In genomic region chr16:964696-965395, GRCh38 we compare ENCODE assay signal across 9 cellular contexts. TPM values are rescaled to one million over a fixed set of nuclear protein-coding genes. Genes with fewer than 3 reads are reported as not detected.
A peak's percentile ranks its signal among the peaks of the same experiment; 100 is the strongest.
DNase-seq lines count a peak whose midpoint lies in the region; ATAC-seq, FAIRE-seq and TF ChIP-seq lines count a peak whose summit lies in the region.
"Had no signal": no experiment of that assay in that cellular context is flagged by ENCODE, and none has a peak within 500 bp of the region (broad histone marks: within the 10 kb centered on the region; RNA-seq: fewer than 3 reads in every experiment).

No MANE protein-coding gene starts in this region.

- H3K4me1 ChIP-seq in endothelial cell of umbilical vein (ENCODE audit: control insufficient read depth, extremely low read depth, insufficient read depth, low read length) (peaks cover 15% of the 10 kb centered on the region), esophagus squamous epithelium (peaks cover 6 to 15% (median 6%) of the 10 kb centered on the region in 3 donors)

- no peak overlapping the region for H3K9ac ChIP-seq in endothelial cell of umbilical vein (replicated peaks; ENCODE audit: extremely low read depth, insufficient read depth, low read length)

- no peaks in the 10 kb centered on the region for H3K9me1 ChIP-seq in endothelial cell of umbilical vein (replicated peaks; ENCODE audit: control insufficient read depth, extremely low read depth, insufficient read depth, low read length)

- dilution Hi-C loops in endothelial cell of umbilical vein (cut with MboI; ENCODE audit: extremely low pct_ligation_motif_present, low sequenced_read_pairs): no loop called here

- H3K27ac ChIP-seq in endothelial cell of umbilical vein (ENCODE audit: insufficient read depth, low read depth, low read length): no peak overlapping the region
- H3K27ac ChIP-seq in esophagus squamous epithelium: no peak overlapping the region

- 93 to 95% methylated on average over 19 to 32 of the region's 36 CpGs for WGBS in esophagus squamous epithelium, 2 donors

- H3K4me2 ChIP-seq in endothelial cell of umbilical vein (ENCODE audit: insufficient read depth, low read length): peak overlapping the region; percentile 57

- H3K79me2 ChIP-seq in endothelial cell of umbilical vein (ENCODE audit: control insufficient read depth, insufficient read depth, low read length): no peaks in the 10 kb centered on the region

- POLR2A ChIA-PET in endothelial cell of umbilical vein (lab: Charles Lee): no interaction called here

- H3K36me3 ChIP-seq in endothelial cell of umbilical vein (ENCODE audit: control insufficient read depth in 2 of 2, extremely low read depth in 1 of 2, insufficient read depth in 2 of 2, low read length in 2 of 2) (no peaks in the 10 kb centered on the region), esophagus squamous epithelium (peaks cover 0 to 34% (median 0%) of the 10 kb centered on the region in 3 donors)

- intact Hi-C loops in endothelial cell of umbilical vein (cut with micrococcal nuclease) (no loop called here), posterior vena cava (cut with DNase I) (no loop called here), esophagus squamous epithelium (cut with DNase I) (no loop called here)

- H3K9me3 ChIP-seq in endothelial cell of umbilical vein (replicated peaks; ENCODE audit: control insufficient read depth, insufficient read depth, low read length) (no peaks in the 10 kb centered on the region), esophagus squamous epithelium (no peaks in the 10 kb centered on the region)

- no peaks in the 10 kb centered on the region for H3K27me3 ChIP-seq in endothelial cell of umbilical vein (ENCODE audit: control insufficient read depth in 2 of 2, insufficient read depth in 2 of 2, low read length in 2 of 2)
- no peaks in the 10 kb centered on the region for H3K27me3 ChIP-seq in esophagus squamous epithelium

- H2AFZ ChIP-seq in endothelial cell of umbilical vein (ENCODE audit: low read depth, low read length): no peak overlapping the region

- FAIRE-seq in H54 (lab: Jason Lieb, UNC): no peak
- no peak for FAIRE-seq in endothelial cell of umbilical vein (lab: Jason Lieb, UNC)

- TF ChIP-seq CTCF in endothelial cell of umbilical vein (IDR thresholded peaks at IDR 0.05; ENCODE audit: extremely low read depth in 1 of 2, insufficient read depth in 1 of 2, low read depth in 1 of 2, low read length in 2 of 2): no peak
- no peak for TF ChIP-seq CTCF in esophagus squamous epithelium (IDR thresholded peaks at IDR 0.05)

- H4K20me1 ChIP-seq in endothelial cell of umbilical vein (replicated peaks; ENCODE audit: control insufficient read depth, extremely low read depth, insufficient read depth, low read length): no peaks in the 10 kb centered on the region

- no TSS peak for BruUV-seq in endothelial cell of umbilical vein (replicated peaks; lab: Mats Ljungman, UMichigan)

- CTCF ChIA-PET in endothelial cell of umbilical vein (lab: Charles Lee): interaction anchor here (0.6 to 1.7 kb wide), 3 partner anchors 9 to 1514 kb away, joined by 3 to 5 read pairs (median 3); partner anchors contain the start of gene SOX8

- H3K4me3 ChIP-seq in endothelial cell of umbilical vein (replicated peaks in 1 of 3; ENCODE audit: insufficient read depth in 1 of 3, low read depth in 1 of 3, low read length in 3 of 3) (no peak overlapping the region), esophagus squamous epithelium (no peak overlapping the region)

- no peak for ATAC-seq in HG02885 (IDR thresholded peaks at IDR 0.05; ENCODE audit: poor library complexity, unreplicated experiment)

- TF ChIP-seq POLR2A in H54 (IDR thresholded peaks at IDR 0.05; ENCODE audit: low read depth, low read length) (0 out of 2 replicates have a peak, but pooled peaks have one; percentile 26), endothelial cell of umbilical vein (IDR thresholded peaks at IDR 0.05; ENCODE audit: low read depth, low read length) (no peak), esophagus squamous epithelium (IDR thresholded peaks at IDR 0.05) (no peak)

- no peak for DNase-seq in H54 (ENCODE audit: insufficient read length, low spot score)
- DNase-seq in activated CD4-positive, alpha-beta T cell treated with anti-CD3 and anti-CD28 coated beads for 4 hours: peak; percentile 71 to 79
- DNase-seq in endothelial cell of umbilical vein (ENCODE audit: low read depth, low spot score): no peak
- DNase-seq in stimulated activated CD4-positive, alpha-beta T cell treated with anti-CD3 and anti-CD28 coated beads, Interleukin-15, amount 100 ng/mL, for 48 hours (ENCODE audit: low read depth in 2 of 2): peak; percentile 53 to 74
- no peak for DNase-seq in posterior vena cava (ENCODE audit: low spot score)
- DNase-seq in esophagus squamous epithelium (lab: John Stamatoyannopoulos, UW): no peak
- no peak for DNase-seq in HT-29 (ENCODE audit: low spot score)
- DNase-seq: cortex of kidney had no signal

TF ChIP-seq in endothelial cell of umbilical vein, 7 proteins besides CTCF, POLR2A, EP300 and RAD21:
- no peak for TF ChIP-seq JUN (IDR thresholded peaks at IDR 0.05; ENCODE audit: borderline replicate concordance, insufficient read depth, insufficient read length, low read depth)
- TF ChIP-seq MYC (IDR thresholded peaks at IDR 0.05; ENCODE audit: low read depth, low read length): no peak
- no peak for TF ChIP-seq EZH2 (IDR thresholded peaks at IDR 0.05; ENCODE audit: borderline replicate concordance, low read depth, low read length, severe bottlenecking)
- no peak for TF ChIP-seq MAX (IDR thresholded peaks at IDR 0.05; ENCODE audit: insufficient read depth, insufficient read length)
- TF ChIP-seq POLR2AphosphoS5 (IDR thresholded peaks at IDR 0.05; ENCODE audit: insufficient read depth, low read depth, low read length): no peak
- TF ChIP-seq GATA2 (IDR thresholded peaks at IDR 0.05; ENCODE audit: insufficient read depth, insufficient read length, low read depth, low read length): no peak
- no peak for TF ChIP-seq FOS (IDR thresholded peaks at IDR 0.05; ENCODE audit: borderline replicate concordance, insufficient read depth, low read length)

RNA-seq across cellular contexts. Expression of gene LMF1, which starts 5.9 kb away (rescaled TPM):
- total RNA-seq in endothelial cell of umbilical vein: 12.5 and 17.8 TPM in 2 replicates
- polyA plus RNA-seq in endothelial cell of umbilical vein: 14.3 and 17.8 TPM in 2 replicates
- polyA plus RNA-seq in endothelial cell of umbilical vein (2011; cell fraction: cytosol; rRNA removed): 6.7 and 7.5 TPM in 2 replicates
- polyA plus RNA-seq in endothelial cell of umbilical vein (2011; cell fraction: nucleus; rRNA removed): 17.8 and 26.6 TPM in 2 replicates
- polyA plus RNA-seq in endothelial cell of umbilical vein (2012): 15.8 and 23.9 TPM in 2 replicates
- 30.9 and 34.6 TPM in 2 replicates for polyA minus RNA-seq in endothelial cell of umbilical vein
- 13.3 TPM for polyA minus RNA-seq in endothelial cell of umbilical vein (2011; cell fraction: cytosol; rRNA and poly(A)+ RNA removed)
- polyA minus RNA-seq in endothelial cell of umbilical vein (2011; cell fraction: nucleus; rRNA and poly(A)+ RNA removed): 16.7 and 20.3 TPM in 2 replicates
- 10 to 100 TPM; 16.4 to 21.8 TPM for total RNA-seq in posterior vena cava
- 10 to 100 TPM; 13.3 to 34.4 (median 23.8) TPM for total RNA-seq in esophagus squamous epithelium
- 2.1 and 5.2 TPM in 2 replicates for total RNA-seq in HT-29 (2014; rRNA removed; shearing (Covaris generic))

RNA-seq across cellular contexts. Expression of gene SOX8, which starts 16.7 kb away (rescaled TPM):
- total RNA-seq in endothelial cell of umbilical vein (0.42 and 0.53 TPM in 2 replicates), posterior vena cava (under 1 TPM; 0.71 to 0.79 TPM), esophagus squamous epithelium (under 1 TPM in 3 of 4 donors, not detected in 1; 0.08 to 0.19 (median 0.09) TPM)
- polyA plus RNA-seq in endothelial cell of umbilical vein: 0.52 and 0.72 TPM in 2 replicates
- polyA plus RNA-seq in endothelial cell of umbilical vein (2011; cell fraction: cytosol; rRNA removed): 0.35 and 0.37 TPM in 2 replicates
- 3.1 and 3.3 TPM in 2 replicates for polyA plus RNA-seq in endothelial cell of umbilical vein (2011; cell fraction: nucleus; rRNA removed)
- polyA plus RNA-seq in endothelial cell of umbilical vein (2012): 0.29 and 0.45 TPM in 2 replicates
- 0.17 and 0.25 TPM in 2 replicates for polyA minus RNA-seq in endothelial cell of umbilical vein
- polyA minus RNA-seq in endothelial cell of umbilical vein (2011; cell fraction: cytosol; rRNA and poly(A)+ RNA removed): not detected
- 0.24 and 0.53 TPM in 2 replicates for polyA minus RNA-seq in endothelial cell of umbilical vein (2011; cell fraction: nucleus; rRNA and poly(A)+ RNA removed)
- total RNA-seq in HT-29 (2014; rRNA removed; shearing (Covaris generic)): 0.08 and 0.61 TPM in 2 replicates

Comparison
In these comparisons a context has a peak if more than half of its experiments do, and no peak if none do; other contexts are left out.
1. DNase-seq: peak in activated CD4-positive, alpha-beta T cell treated with anti-CD3 and anti-CD28 coated beads for 4 hours (2 of 2) and stimulated activated CD4-positive, alpha-beta T cell treated with anti-CD3 and anti-CD28 coated beads, Interleukin-15, amount 100 ng/mL, for 48 hours (2 of 2); none in H54 (single experiment), endothelial cell of umbilical vein (single experiment), posterior vena cava (single experiment), esophagus squamous epithelium (single experiment) and HT-29 (single experiment).